Comparison of ENCODE assay signal across 22 cellular contexts in genomic region chr6:81561731-81562130, GRCh38.
DNase-seq lines count a peak whose midpoint lies in the region; ATAC-seq and TF ChIP-seq lines count a peak whose summit lies in the region.
"Had no signal": no experiment of that assay in that cellular context is flagged by ENCODE, and none has a peak within 500 bp of the region (broad histone marks: within the 10 kb centered on the region; RNA-seq: fewer than 3 reads in every experiment).

No MANE protein-coding gene starts in this region.

- intact Hi-C loops in Calu3 (cut with micrococcal nuclease; ENCODE audit: unreplicated experiment), result loop anchor here (5.0 kb wide), 2 partner anchors 114 to 191 kb away; partner anchors contain the start of gene TENT5A
- intact Hi-C loops in sciatic nerve (cut with DNase I), result no loop called here

- H3K4me3 Mint-ChIP-seq in Calu3 (ENCODE audit: low read depth, unreplicated experiment), result peak overlapping the region; percentile 47
- H3K4me3 Mint-ChIP-seq in activated CD8-positive, alpha-beta memory T cell treated with anti-CD3 and anti-CD28 coated beads, Interleukin-2, amount 10 ng/mL, durations not matched to agents 7 days and 5 days, result no peak overlapping the region
- H3K4me3 Mint-ChIP-seq: activated CD4-positive, alpha-beta memory T cell treated with anti-CD3 and anti-CD28 coated beads, Interleukin-2, amount 10 ng/mL, durations not matched to agents 7 days and 5 days; activated naive CD8-positive, alpha-beta T cell treated with anti-CD3 and anti-CD28 coated beads, Interleukin-2, amount 10 ng/mL, durations not matched to agents 7 days and 5 days; activated T-cell treated with anti-CD3 and anti-CD28 coated beads, Interleukin-2, amount 50 U/mL, for 72 hours had no signal

- no peaks in the 10 kb centered on the region for H4K20me1 ChIP-seq in fibroblast of lung (ENCODE audit: control insufficient read depth, extremely low read depth, insufficient read depth, low read length)

- H3K36me3 Mint-ChIP-seq in Calu3 (ENCODE audit: insufficient read depth, unreplicated experiment), result no peaks in the 10 kb centered on the region
- H3K36me3 Mint-ChIP-seq in activated CD8-positive, alpha-beta memory T cell treated with anti-CD3 and anti-CD28 coated beads, Interleukin-2, amount 10 ng/mL, durations not matched to agents 7 days and 5 days, result no peaks in the 10 kb centered on the region
- H3K36me3 Mint-ChIP-seq: activated naive CD8-positive, alpha-beta T cell treated with anti-CD3 and anti-CD28 coated beads, Interleukin-2, amount 10 ng/mL, durations not matched to agents 7 days and 5 days had no signal

- H3K4me3 ChIP-seq in fibroblast of lung (replicated peaks in 1 of 4; ENCODE audit: control extremely low read depth in 1 of 4, insufficient read depth in 1 of 4, low read depth in 3 of 4, low read length in 4 of 4), result peak overlapping the region in 1 of 4 experiments; percentile 22
- H3K4me3 ChIP-seq: Peyer's patch, spleen had no signal

- no peaks in the 10 kb centered on the region for H3K36me3 ChIP-seq in fibroblast of lung (ENCODE audit: control insufficient read depth, insufficient read depth, low read length)
- H3K36me3 ChIP-seq: Peyer's patch, spleen had no signal

- peaks cover 16% of the 10 kb centered on the region for H3K4me1 Mint-ChIP-seq in Calu3 (ENCODE audit: low read depth, unreplicated experiment)
- H3K4me1 Mint-ChIP-seq in activated CD8-positive, alpha-beta memory T cell treated with anti-CD3 and anti-CD28 coated beads, Interleukin-2, amount 10 ng/mL, durations not matched to agents 7 days and 5 days, result no peaks in the 10 kb centered on the region
- H3K4me1 Mint-ChIP-seq: activated CD4-positive, alpha-beta memory T cell treated with anti-CD3 and anti-CD28 coated beads, Interleukin-2, amount 10 ng/mL, durations not matched to agents 7 days and 5 days; activated naive CD8-positive, alpha-beta T cell treated with anti-CD3 and anti-CD28 coated beads, Interleukin-2, amount 10 ng/mL, durations not matched to agents 7 days and 5 days had no signal

- no peaks in the 10 kb centered on the region for H3K27me3 Mint-ChIP-seq in Calu3 (ENCODE audit: unreplicated experiment)
- H3K27me3 Mint-ChIP-seq in activated CD8-positive, alpha-beta memory T cell treated with anti-CD3 and anti-CD28 coated beads, Interleukin-2, amount 10 ng/mL, durations not matched to agents 7 days and 5 days, result no peaks in the 10 kb centered on the region
- H3K27me3 Mint-ChIP-seq: activated CD4-positive, alpha-beta memory T cell treated with anti-CD3 and anti-CD28 coated beads, Interleukin-2, amount 10 ng/mL, durations not matched to agents 7 days and 5 days; activated naive CD8-positive, alpha-beta T cell treated with anti-CD3 and anti-CD28 coated beads, Interleukin-2, amount 10 ng/mL, durations not matched to agents 7 days and 5 days had no signal

- BruUV-seq in Calu3 (replicated peaks; lab: Mats Ljungman, UMichigan), result no TSS peak

- peak overlapping the region; percentile 81 for H3K4me2 ChIP-seq in fibroblast of lung (ENCODE audit: extremely low read depth, insufficient read depth, low read length)

- H3K9me3 Mint-ChIP-seq in Calu3 (ENCODE audit: low read depth, unreplicated experiment), result no peaks in the 10 kb centered on the region
- H3K9me3 Mint-ChIP-seq in activated CD8-positive, alpha-beta memory T cell treated with anti-CD3 and anti-CD28 coated beads, Interleukin-2, amount 10 ng/mL, durations not matched to agents 7 days and 5 days (ENCODE audit: low read depth), result peaks cover 3% of the 10 kb centered on the region
- H3K9me3 Mint-ChIP-seq: activated T-cell treated with anti-CD3 and anti-CD28 coated beads, Interleukin-2, amount 50 U/mL, for 72 hours had no signal

- ATAC-seq in sciatic nerve (peak; percentile 53), HG03442 (IDR thresholded peaks at IDR 0.05; ENCODE audit: unreplicated experiment) (no peak)
- no peak for ATAC-seq in activated CD8-positive, alpha-beta memory T cell treated with anti-CD3 and anti-CD28 coated beads, Interleukin-2, amount 10 ng/mL, durations not matched to agents 7 days and 5 days
- ATAC-seq: activated T-cell treated with anti-CD3 and anti-CD28 coated beads, Interleukin-2, amount 50 U/mL, for 72 hours had no signal

- DNase-seq in Calu3 (no peak), NCI-H69 (lab: John Stamatoyannopoulos, UW) (peak; percentile 21), fibroblast of lung (ENCODE audit: low read depth in 2 of 2) (peak in 1 of 2 donors; percentile 15), sciatic nerve (ENCODE audit: low spot score) (no peak), dedifferentiated amniotic fluid mesenchymal stem cell (ENCODE audit: extremely low spot score) (no peak), NCI-H1092 treated with DMSO at 0.1 percent for 48 hours (lab: John Stamatoyannopoulos, UW) (no peak)
- no peak for DNase-seq in activated CD8-positive, alpha-beta memory T cell treated with anti-CD3 and anti-CD28 coated beads, Interleukin-2, amount 10 ng/mL, durations not matched to agents 7 days and 5 days
- DNase-seq: activated CD4-positive, alpha-beta memory T cell treated with anti-CD3 and anti-CD28 coated beads, Interleukin-2, amount 10 ng/mL, durations not matched to agents 7 days and 5 days; activated naive CD8-positive, alpha-beta T cell treated with anti-CD3 and anti-CD28 coated beads, Interleukin-2, amount 10 ng/mL, durations not matched to agents 7 days and 5 days; activated T-cell treated with anti-CD3 and anti-CD28 coated beads, Interleukin-2, amount 50 U/mL, for 72 hours; glutamatergic neuron; Karpas-422; midbrain; NCI-H1694; NCI-H510A; nucleus accumbens; Peyer's patch; spleen; stimulated activated naive CD4-positive, alpha-beta T cell; SW 1271 had no signal

- H3K79me2 ChIP-seq in fibroblast of lung (ENCODE audit: control insufficient read depth, insufficient read depth, low read length), result no peaks in the 10 kb centered on the region

- H3K27me3 ChIP-seq in fibroblast of lung (ENCODE audit: control insufficient read depth, insufficient read depth, low read length), result no peaks in the 10 kb centered on the region
- H3K27me3 ChIP-seq: Peyer's patch, spleen had no signal

- H2AFZ ChIP-seq in fibroblast of lung (ENCODE audit: low read length), result no peak overlapping the region

- TF ChIP-seq CTCF in Calu3 (IDR thresholded peaks at IDR 0.05; ENCODE audit: unreplicated experiment), result no peak
- no peak for TF ChIP-seq CTCF in fibroblast of lung (conservative IDR thresholded peaks at IDR 0.05 in 1 of 2, IDR thresholded peaks at IDR 0.05 in 1 of 2; ENCODE audit: low read depth in 1 of 2, low read length in 2 of 2)

- peak overlapping the region; percentile 66 for H3K27ac Mint-ChIP-seq in Calu3 (ENCODE audit: unreplicated experiment)
- no peak overlapping the region for H3K27ac Mint-ChIP-seq in activated CD8-positive, alpha-beta memory T cell treated with anti-CD3 and anti-CD28 coated beads, Interleukin-2, amount 10 ng/mL, durations not matched to agents 7 days and 5 days
- H3K27ac Mint-ChIP-seq: activated CD4-positive, alpha-beta memory T cell treated with anti-CD3 and anti-CD28 coated beads, Interleukin-2, amount 10 ng/mL, durations not matched to agents 7 days and 5 days; activated naive CD8-positive, alpha-beta T cell treated with anti-CD3 and anti-CD28 coated beads, Interleukin-2, amount 10 ng/mL, durations not matched to agents 7 days and 5 days; activated T-cell treated with anti-CD3 and anti-CD28 coated beads, Interleukin-2, amount 50 U/mL, for 72 hours had no signal

- H3K9ac ChIP-seq in fibroblast of lung (ENCODE audit: insufficient read depth, low read length), result no peak overlapping the region

- H3K27ac ChIP-seq in fibroblast of lung (ENCODE audit: insufficient read depth, low read length), result no peak overlapping the region
- H3K27ac ChIP-seq: HL-60, spleen had no signal

- H3K4me1 ChIP-seq in fibroblast of lung (ENCODE audit: control insufficient read depth, extremely low read depth, insufficient read depth, low read length), result peaks cover 9% of the 10 kb centered on the region
- H3K4me1 ChIP-seq: spleen had no signal

- H3K9me3 ChIP-seq in fibroblast of lung (ENCODE audit: control insufficient read depth, insufficient read depth, low read depth, low read length), result no peaks in the 10 kb centered on the region
- H3K9me3 ChIP-seq: Peyer's patch, spleen had no signal

- CTCF ChIA-PET in Calu3 (lab: Charles Lee), result no interaction called here
- CTCF ChIA-PET in activated CD8-positive, alpha-beta memory T cell treated with anti-CD3 and anti-CD28 coated beads, Interleukin-2, amount 10 ng/mL, durations not matched to agents 7 days and 5 days (lab: Charles Lee), result no interaction called here
